27 cellular contexts compared by ENCODE assay signal in genomic region chr17:58032691-58033415, GRCh38. TPM values are rescaled to one million over a fixed set of nuclear protein-coding genes. Genes with fewer than 3 reads are reported as not detected.
A peak's percentile ranks its signal among the peaks of the same experiment; 100 is the strongest.
DNase-seq lines count a peak whose midpoint lies in the region; ATAC-seq and TF ChIP-seq lines count a peak whose summit lies in the region.
"Had no signal": no experiment of that assay in that cellular context is flagged by ENCODE, and none has a peak within 500 bp of the region (broad histone marks: within the 10 kb centered on the region; RNA-seq: fewer than 3 reads in every experiment).

No MANE protein-coding gene starts in this region.

- H3K4me1 Mint-ChIP-seq in endodermal cell (peaks cover 11% of the 10 kb centered on the region), HFFc6 (ENCODE audit: low read depth) (no peaks in the 10 kb centered on the region)
- H3K4me1 Mint-ChIP-seq: activated naive CD8-positive, alpha-beta T cell treated with anti-CD3 and anti-CD28 coated beads, Interleukin-2, amount 50 U/mL, for 24 hours; memory B cell had no signal

- H3K36me3 Mint-ChIP-seq in endodermal cell (ENCODE audit: low read depth): no peaks in the 10 kb centered on the region
- H3K36me3 Mint-ChIP-seq in HFFc6 (ENCODE audit: low read depth): peaks cover 5% of the 10 kb centered on the region; the same call in 1 of the 2 replicates
- H3K36me3 Mint-ChIP-seq: memory B cell had no signal

- H3K27ac Mint-ChIP-seq in endodermal cell (no peak overlapping the region), HFFc6 (no peak overlapping the region)
- H3K27ac Mint-ChIP-seq: activated naive CD8-positive, alpha-beta T cell treated with anti-CD3 and anti-CD28 coated beads, Interleukin-2, amount 50 U/mL, for 24 hours; activated T-cell treated with anti-CD3 and anti-CD28 coated beads, Interleukin-2, amount 50 U/mL, for 24 hours; CD4-positive, CD25-positive, alpha-beta regulatory T cell; memory B cell; progenitor cell of endocrine pancreas; stimulated activated naive CD8-positive, alpha-beta T cell treated with anti-CD3 and anti-CD28 coated beads, Interleukin-15, Interleukin-2, amounts not matched to agents 100 ng/mL and 50 ng/mL, for 24 hours had no signal

- no peak for ATAC-seq in foreskin keratinocyte
- ATAC-seq: activated naive CD8-positive, alpha-beta T cell treated with anti-CD3 and anti-CD28 coated beads, Interleukin-2, amount 50 U/mL, for 24 hours; left lung; right lobe of liver had no signal

- no peak for TF ChIP-seq CTCF in endodermal cell (conservative IDR thresholded peaks at IDR 0.05)
- TF ChIP-seq CTCF in HFFc6 (IDR thresholded peaks at IDR 0.05): no peak
- TF ChIP-seq CTCF in foreskin keratinocyte (conservative IDR thresholded peaks at IDR 0.05): no peak

- H3K4me3 Mint-ChIP-seq in endodermal cell: no peak overlapping the region
- H3K4me3 Mint-ChIP-seq in HFFc6: no peak overlapping the region
- H3K4me3 Mint-ChIP-seq: activated naive CD8-positive, alpha-beta T cell treated with anti-CD3 and anti-CD28 coated beads, Interleukin-2, amount 50 U/mL, for 24 hours; activated T-cell treated with anti-CD3 and anti-CD28 coated beads, Interleukin-2, amount 50 U/mL, for 24 hours; CD4-positive, CD25-positive, alpha-beta regulatory T cell; memory B cell; neural crest cell; stimulated activated naive CD8-positive, alpha-beta T cell treated with anti-CD3 and anti-CD28 coated beads, Interleukin-15, Interleukin-2, amounts not matched to agents 100 ng/mL and 50 ng/mL, for 24 hours had no signal

- H3K9me3 ChIP-seq in endodermal cell (ENCODE audit: control insufficient read depth, low read length): peaks cover 3% of the 10 kb centered on the region
- H3K9me3 ChIP-seq: left lung, right lobe of liver, testis had no signal

- no peak overlapping the region for H3K4me3 ChIP-seq in endodermal cell (ENCODE audit: low read length)
- H3K4me3 ChIP-seq: coronary artery, left lung, right lobe of liver, spleen, testis had no signal

- H3K27ac ChIP-seq in endodermal cell (ENCODE audit: low read depth, low read length): peak overlapping the region; percentile 54
- H3K27ac ChIP-seq in foreskin keratinocyte: no peak overlapping the region
- H3K27ac ChIP-seq: coronary artery, left lung, right lobe of liver, spleen, testis had no signal

- H3K27me3 Mint-ChIP-seq in endodermal cell (ENCODE audit: insufficient read depth) (peaks cover 2% of the 10 kb centered on the region), HFFc6 (ENCODE audit: insufficient read depth) (peaks cover 16% of the 10 kb centered on the region)
- H3K27me3 Mint-ChIP-seq: progenitor cell of endocrine pancreas had no signal

- no peak overlapping the region for H3K9ac ChIP-seq in endodermal cell (ENCODE audit: extremely low read depth, low read length, poor library complexity, severe bottlenecking)

- WGBS in endodermal cell (ENCODE audit: insufficient coverage in 1 of 2, insufficient read length in 1 of 2), 2 experiments: 52 to 61% methylated on average over 5 to 6 of the region's 6 CpGs

- in situ Hi-C loops in SK-MEL-5 (cut with HindIII; ENCODE audit: low pct_unique_long_range_greater_than_20kb, low sequenced_read_pairs): no loop called here

- H3K36me3 ChIP-seq in endodermal cell (ENCODE audit: control insufficient read depth, insufficient read depth, low read length): no peaks in the 10 kb centered on the region
- H3K36me3 ChIP-seq: left lung, right lobe of liver, spleen had no signal

- H3K4me1 ChIP-seq in endodermal cell (ENCODE audit: control insufficient read depth, insufficient read depth, low read length) (peaks cover 7% of the 10 kb centered on the region), foreskin keratinocyte (no peaks in the 10 kb centered on the region)
- H3K4me1 ChIP-seq: left lung, right lobe of liver, spleen, testis had no signal

- DNase-seq in SIG-M5 treated with dmso at 0.1 percent for 504 hours (lab: John Stamatoyannopoulos, UW; ENCODE audit: unreplicated experiment): peak; percentile 52
- no peak for DNase-seq in SIG-M5 (lab: John Stamatoyannopoulos, UW)
- peak; percentile 96 for DNase-seq in SK-MEL-5 (ENCODE audit: low read depth, low spot score)
- DNase-seq in endodermal cell: peak; percentile 67
- no peak for DNase-seq in glomerular visceral epithelial cell (ENCODE audit: extremely low spot score)
- no peak for DNase-seq in NCI-H524 (lab: John Stamatoyannopoulos, UW)
- no peak for DNase-seq in HFFc6
- DNase-seq in foreskin keratinocyte: no peak
- DNase-seq: activated CD4-positive, alpha-beta T cell treated with anti-CD3 and anti-CD28 coated beads, Interleukin-2, amount 50 U/mL, for 1 hour; activated CD4-positive, CD25-positive, alpha-beta regulatory T cell; activated naive CD8-positive, alpha-beta T cell treated with anti-CD3 and anti-CD28 coated beads, Interleukin-2, amount 50 U/mL, for 24 hours; activated T-cell treated with anti-CD3 and anti-CD28 coated beads, Interleukin-2, amount 50 U/mL, for 24 hours; CD4-positive, CD25-positive, alpha-beta regulatory T cell; effector memory CD4-positive, alpha-beta T cell; left lung; NCI-H2081; NCI-H526; right lobe of liver; RPMI8226; spleen; stimulated activated CD4-positive, alpha-beta T cell treated with anti-CD3 and anti-CD28 coated beads, Interleukin-2, amount 100 ng/mL, for 24 hours; testis had no signal

- H3K27me3 ChIP-seq in endodermal cell (ENCODE audit: control insufficient read depth, insufficient read depth, low read length, poor library complexity, severe bottlenecking): no peaks in the 10 kb centered on the region
- no peaks in the 10 kb centered on the region for H3K27me3 ChIP-seq in foreskin keratinocyte
- H3K27me3 ChIP-seq: right lobe of liver, testis had no signal

- peaks cover 13% of the 10 kb centered on the region for H3K9me3 Mint-ChIP-seq in endodermal cell
- peaks cover 7% of the 10 kb centered on the region for H3K9me3 Mint-ChIP-seq in HFFc6
- H3K9me3 Mint-ChIP-seq: activated T-cell treated with anti-CD3 and anti-CD28 coated beads, Interleukin-2, amount 50 U/mL, for 24 hours; CD4-positive, CD25-positive, alpha-beta regulatory T cell; stimulated activated naive CD8-positive, alpha-beta T cell treated with anti-CD3 and anti-CD28 coated beads, Interleukin-15, Interleukin-2, amounts not matched to agents 100 ng/mL and 50 ng/mL, for 24 hours had no signal

RNA-seq across cellular contexts. Expression of gene SRSF1, which starts 25.8 kb away (rescaled TPM):
- total RNA-seq in SK-MEL-5 (2014; rRNA removed; shearing (Covaris generic)): 275 and 277 TPM in 2 replicates
- 148 and 184 TPM in 2 replicates for polyA plus RNA-seq in SK-MEL-5 (2015; cell fraction: cytosol; rRNA removed)
- 633 and 787 TPM in 2 replicates for polyA plus RNA-seq in SK-MEL-5 (2015; cell fraction: nucleus; rRNA removed)
- total RNA-seq in endodermal cell (100 to 1,000 TPM; 339 to 361 TPM), foreskin keratinocyte (284 and 328 TPM in 2 replicates)
- 250 TPM for polyA plus RNA-seq in endodermal cell (2013, experiment 1 of 2)
- 209 TPM for polyA plus RNA-seq in endodermal cell (2013, experiment 2 of 2)
- 100 to 1,000 TPM; 216 to 296 (median 271) TPM for total RNA-seq in HFFc6 (2021; fragmentation: NEBNext Ultra II Directional; extraction: Animal tissue kit (Norgen Biotek cat#: 25700))
- 98.9 and 134 TPM in 2 replicates for polyA plus RNA-seq in foreskin keratinocyte

RNA-seq across cellular contexts. Expression of gene VEZF1, which starts 44.8 kb away (rescaled TPM):
- total RNA-seq in SK-MEL-5 (2014; rRNA removed; shearing (Covaris generic)): 49.3 and 49.5 TPM in 2 replicates
- 49.5 and 69.5 TPM in 2 replicates for polyA plus RNA-seq in SK-MEL-5 (2015; cell fraction: cytosol; rRNA removed)
- 74.6 and 76.5 TPM in 2 replicates for polyA plus RNA-seq in SK-MEL-5 (2015; cell fraction: nucleus; rRNA removed)
- total RNA-seq in endodermal cell (10 to 100 TPM; 50.3 to 59.3 TPM), foreskin keratinocyte (40.2 and 42.4 TPM in 2 replicates)
- 143 TPM for polyA plus RNA-seq in endodermal cell (2013, experiment 1 of 2)
- 140 TPM for polyA plus RNA-seq in endodermal cell (2013, experiment 2 of 2)
- 10 to 100 TPM; 41.7 to 56.5 (median 51.8) TPM for total RNA-seq in HFFc6 (2021; fragmentation: NEBNext Ultra II Directional; extraction: Animal tissue kit (Norgen Biotek cat#: 25700))
- polyA plus RNA-seq in foreskin keratinocyte: 9.6 and 12.2 TPM in 2 replicates

RNA-seq across cellular contexts. Expression of gene DYNLL2, which starts 50.4 kb away (rescaled TPM):
- 8.8 and 9.8 TPM in 2 replicates for total RNA-seq in SK-MEL-5 (2014; rRNA removed; shearing (Covaris generic))
- polyA plus RNA-seq in SK-MEL-5 (2015; cell fraction: cytosol; rRNA removed): 27.6 and 32.6 TPM in 2 replicates
- 9.4 and 14.2 TPM in 2 replicates for polyA plus RNA-seq in SK-MEL-5 (2015; cell fraction: nucleus; rRNA removed)
- total RNA-seq in endodermal cell (10 to 100 TPM; 47.9 to 69.3 TPM), foreskin keratinocyte (24.3 and 26.4 TPM in 2 replicates)
- polyA plus RNA-seq in endodermal cell (2013, experiment 1 of 2): 54.8 TPM
- polyA plus RNA-seq in endodermal cell (2013, experiment 2 of 2): 49.1 TPM
- 10 to 100 TPM; 31.8 to 38.9 (median 35.5) TPM for total RNA-seq in HFFc6 (2021; fragmentation: NEBNext Ultra II Directional; extraction: Animal tissue kit (Norgen Biotek cat#: 25700))
- polyA plus RNA-seq in foreskin keratinocyte: 21.4 and 23.6 TPM in 2 replicates

Comparison
In these comparisons a context has a peak if more than half of its experiments do, and no peak if none do; other contexts are left out.
1. DNase-seq: peak in SIG-M5 treated with dmso at 0.1 percent for 504 hours (single experiment), SK-MEL-5 (single experiment) and endodermal cell (single experiment); none in SIG-M5 (single experiment), glomerular visceral epithelial cell (single experiment), NCI-H524 (0 of 2), HFFc6 (single experiment) and foreskin keratinocyte (0 of 2).